Comparison of ENCODE assay signal across 11 cellular contexts in genomic region chr2:9699139-9699823, GRCh38.
DNase-seq lines count a peak whose midpoint lies in the region; ATAC-seq and TF ChIP-seq lines count a peak whose summit lies in the region.
"Had no signal": no experiment of that assay in that cellular context is flagged by ENCODE, and none has a peak within 500 bp of the region (broad histone marks: within the 10 kb centered on the region; RNA-seq: fewer than 3 reads in every experiment).

No MANE protein-coding gene starts in this region.

- no peaks in the 10 kb centered on the region for H3K36me3 Mint-ChIP-seq in HFFc6 (ENCODE audit: low read depth)
- no peaks in the 10 kb centered on the region for H3K36me3 Mint-ChIP-seq in activated T-helper 17 cell treated with anti-CD3 and anti-CD28 coated beads, Interleukin-2, amount 50 U/mL, for 72 hours (ENCODE audit: low read depth)

- TF ChIP-seq CTCF in BJ (IDR thresholded peaks at IDR 0.05; ENCODE audit: insufficient read depth, low read depth, low read length) (no peak; the same call in 1 of the 2 replicates), HFFc6 (IDR thresholded peaks at IDR 0.05) (no peak)

- peak overlapping the region; percentile 57 for H3K27ac Mint-ChIP-seq in HFFc6
- H3K27ac Mint-ChIP-seq in activated T-helper 17 cell treated with anti-CD3 and anti-CD28 coated beads, Interleukin-2, amount 50 U/mL, for 72 hours = no peak overlapping the region

- no peaks in the 10 kb centered on the region for H3K9me3 Mint-ChIP-seq in HFFc6
- H3K9me3 Mint-ChIP-seq in activated T-helper 17 cell treated with anti-CD3 and anti-CD28 coated beads, Interleukin-2, amount 50 U/mL, for 72 hours = peaks cover 9% of the 10 kb centered on the region

- POLR2A ChIA-PET in BJ (lab: Charles Lee) = no interaction called here

- no peak overlapping the region for H3K4me3 Mint-ChIP-seq in HFFc6
- peak overlapping the region; percentile 19 for H3K4me3 Mint-ChIP-seq in activated T-helper 17 cell treated with anti-CD3 and anti-CD28 coated beads, Interleukin-2, amount 50 U/mL, for 72 hours

- CTCF ChIA-PET in BJ (lab: Yijun Ruan, JAX) = no interaction called here

- H3K4me3 ChIP-seq in BJ (ENCODE audit: low read depth, low read length) = no peak overlapping the region
- H3K4me3 ChIP-seq: pancreas had no signal

- peaks cover 52% of the 10 kb centered on the region for H3K4me1 Mint-ChIP-seq in HFFc6 (ENCODE audit: low read depth)
- peaks cover 28% of the 10 kb centered on the region for H3K4me1 Mint-ChIP-seq in activated T-helper 17 cell treated with anti-CD3 and anti-CD28 coated beads, Interleukin-2, amount 50 U/mL, for 72 hours

- H3K27me3 Mint-ChIP-seq in HFFc6 (ENCODE audit: insufficient read depth) = no peaks in the 10 kb centered on the region
- H3K27me3 Mint-ChIP-seq in activated T-helper 17 cell treated with anti-CD3 and anti-CD28 coated beads, Interleukin-2, amount 50 U/mL, for 72 hours = no peaks in the 10 kb centered on the region

- DNase-seq in BJ (ENCODE audit: low read depth) = peak; percentile 37
- DNase-seq in HFFc6 = peak; percentile 77
- peak; percentile 43 for DNase-seq in glomerular visceral epithelial cell (ENCODE audit: extremely low spot score)
- no peak for DNase-seq in activated naive CD4-positive, alpha-beta T cell (lab: John Stamatoyannopoulos, UW)
- no peak for DNase-seq in COR-L47 (lab: John Stamatoyannopoulos, UW)
- no peak for DNase-seq in NCI-H2029 treated with DMSO at 0.1 percent for 48 hours (lab: John Stamatoyannopoulos, UW)
- DNase-seq: effector CD4-positive, alpha-beta T cell; kidney; pancreas had no signal

- ATAC-seq in activated T-helper 17 cell treated with anti-CD3 and anti-CD28 coated beads, Interleukin-2, amount 50 U/mL, for 72 hours (replicated peaks) = no peak
- ATAC-seq in HG03460 (IDR thresholded peaks at IDR 0.05; ENCODE audit: unreplicated experiment) = no peak
- ATAC-seq: pancreas had no signal

- H3K27me3 ChIP-seq in BJ (ENCODE audit: control insufficient read depth, insufficient read depth, low read length) = no peaks in the 10 kb centered on the region; the same call in 1 of the 2 replicates
- H3K27me3 ChIP-seq: pancreas had no signal

- H3K36me3 ChIP-seq in BJ (ENCODE audit: control insufficient read depth, insufficient read depth, low read length) = no peaks in the 10 kb centered on the region
- H3K36me3 ChIP-seq: pancreas had no signal

Comparison
In these comparisons a context has a peak if more than half of its experiments do, and no peak if none do; other contexts are left out.
1. DNase-seq: peak in BJ (single experiment), HFFc6 (single experiment) and glomerular visceral epithelial cell (single experiment); none in activated naive CD4-positive, alpha-beta T cell (0 of 4), COR-L47 (single experiment) and NCI-H2029 treated with DMSO at 0.1 percent for 48 hours (single experiment).